13 cellular contexts compared by ENCODE assay signal in the genomic region with DNA sequence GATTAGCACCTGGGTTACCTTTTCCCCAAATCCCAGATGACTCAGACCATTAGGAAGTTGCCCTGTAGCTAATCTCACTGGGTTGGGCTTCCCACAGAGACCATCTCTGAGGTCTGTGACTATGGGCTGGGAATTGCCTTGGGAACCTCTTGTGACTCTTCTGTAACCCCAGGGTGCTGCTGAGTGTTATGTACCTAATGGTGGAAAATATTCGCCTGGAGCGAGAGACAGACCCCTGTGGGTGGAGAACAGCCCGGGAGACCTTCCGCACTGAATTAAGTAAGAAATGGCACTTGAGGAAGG. TPM values are rescaled to one million over a fixed set of nuclear protein-coding genes. Genes with fewer than 3 reads are reported as not detected.
A peak's percentile ranks its signal among the peaks of the same experiment; 100 is the strongest.
DNase-seq lines count a peak whose midpoint lies in the region; ATAC-seq, FAIRE-seq and TF ChIP-seq lines count a peak whose summit lies in the region.
"Had no signal": no experiment of that assay in that cellular context is flagged by ENCODE, and none has a peak within 500 bp of the region (broad histone marks: within the 10 kb centered on the region; RNA-seq: fewer than 3 reads in every experiment).

No MANE protein-coding gene starts in this region.

- ATAC-seq in HCT116, result peak; percentile 78
- ATAC-seq: CD8-positive, alpha-beta T cell had no signal

- H2AFZ ChIP-seq in HCT116 (ENCODE audit: low read depth, low read length, poor library complexity, severe bottlenecking), result no peak overlapping the region

- no peak for TF ChIP-seq RAD21 in HCT116 (IDR thresholded peaks at IDR 0.05; ENCODE audit: low read depth)

- H3K9ac ChIP-seq in HCT116 (ENCODE audit: low read length), result no peak overlapping the region

- H3K4me1 ChIP-seq in HCT116 (ENCODE audit: control insufficient read depth in 1 of 2, insufficient read depth in 2 of 2, low read length in 2 of 2) (peaks cover 7 to 27% of the 10 kb centered on the region in 2 experiments), uterus (no peaks in the 10 kb centered on the region)

- RAD21 ChIA-PET in HCT116 (lab: Charles Lee; ENCODE audit: low non-redundant PET in 1 of 2, low total read pairs in 2 of 2, uncharacterized antibody in 2 of 2, unreplicated experiment in 2 of 2), result interaction anchor here in 1 of 2 experiments (1.1 kb wide), 1 partner anchor 87 kb away, joined by 3 read pairs; no protein-coding TSS in a partner anchor

- H3K27ac ChIP-seq in HCT116 (ENCODE audit: low read depth, low read length) (no peak overlapping the region), uterus (no peak overlapping the region)

- no peak overlapping the region; a peak in 1 of 4 replicates for H3K4me3 ChIP-seq in HCT116 (replicated peaks in 1 of 2; ENCODE audit: low read depth in 1 of 2, low read length in 2 of 2)
- H3K4me3 ChIP-seq in bronchial epithelial cell (ENCODE audit: low read depth, low read length), result no peak overlapping the region
- no peak overlapping the region for H3K4me3 ChIP-seq in uterus

- TF ChIP-seq POLR2A in HCT116 (IDR thresholded peaks at IDR 0.05; ENCODE audit: borderline replicate concordance, extremely low read depth, insufficient read depth, insufficient read length) (no peak), uterus (IDR thresholded peaks at IDR 0.05) (no peak)

- no peak for FAIRE-seq in bronchial epithelial cell (lab: Jason Lieb, UNC)

- intact Hi-C loops in HCT116 (cut with micrococcal nuclease) (no loop called here), uterus (cut with DNase I; ENCODE audit: low total_unique reads) (no loop called here)

- no peaks in the 10 kb centered on the region for H3K79me2 ChIP-seq in HCT116 (ENCODE audit: insufficient read depth, low read length)

- no peaks in the 10 kb centered on the region for H4K20me1 ChIP-seq in HCT116 (ENCODE audit: insufficient read depth)

- CTCF ChIA-PET in HCT116 (lab: Charles Lee), result no interaction called here

- no TSS peak for BruUV-seq in HCT116 (replicated peaks; lab: Mats Ljungman, UMichigan)

- peaks cover 3 to 28% of the 10 kb centered on the region in 2 experiments; a peak in 2 of 4 replicates for H3K36me3 ChIP-seq in HCT116 (ENCODE audit: control insufficient read depth in 1 of 2, insufficient read depth in 2 of 2, low read length in 2 of 2)
- peaks cover 16% of the 10 kb centered on the region for H3K36me3 ChIP-seq in bronchial epithelial cell (ENCODE audit: control insufficient read depth, insufficient read depth, low read length)
- no peaks in the 10 kb centered on the region for H3K36me3 ChIP-seq in uterus

- POLR2A ChIA-PET in HCT116 (lab: Charles Lee), result no interaction called here

- DNase-seq in HCT116 (ENCODE audit: low read depth, low spot score) (no peak), LoVo (ENCODE audit: low spot score) (peak; percentile 58), bronchial epithelial cell (ENCODE audit: low read depth) (peak; percentile 83), iPS-NIHi7 (ENCODE audit: extremely low spot score) (peak; percentile 78), uterus (no peak), NCI-H2107 treated with DMSO at 0.1 percent for 48 hours (lab: John Stamatoyannopoulos, UW; ENCODE audit: unreplicated experiment) (no peak)
- no peak for DNase-seq in activated effector memory CD4-positive, alpha-beta T cell treated with anti-CD3 and anti-CD28 coated beads, Interleukin-2, amount 50 U/mL, for 16 hours
- DNase-seq: CD8-positive, alpha-beta T cell; H7; NCI-H1048; NCI-H146; NCI-H2081 treated with DMSO at 0.1 percent for 48 hours; SHP77 treated with DMSO at 0.1 percent for 48 hours had no signal

- TF ChIP-seq CTCF in HCT116 (IDR thresholded peaks at IDR 0.05 in 2 of 3, conservative IDR thresholded peaks at IDR 0.05 in 1 of 3; ENCODE audit: borderline replicate concordance in 1 of 3, insufficient read depth in 1 of 3, low read depth in 2 of 3, low read length in 2 of 3), result no peak
- TF ChIP-seq CTCF in bronchial epithelial cell (IDR thresholded peaks at IDR 0.05; ENCODE audit: insufficient read depth, low read length, severe bottlenecking), result no peak
- no peak for TF ChIP-seq CTCF in uterus (IDR thresholded peaks at IDR 0.05)

- H3K4me2 ChIP-seq in HCT116 (ENCODE audit: low read length), result peak overlapping the region; percentile 40

- H3K9me3 ChIP-seq in HCT116 (ENCODE audit: control insufficient read depth in 1 of 2, insufficient read depth in 1 of 2, low read depth in 1 of 2, low read length in 2 of 2) (no peaks in the 10 kb centered on the region), uterus (no peaks in the 10 kb centered on the region)

- H3K9me2 ChIP-seq in HCT116 (ENCODE audit: insufficient read depth), result no peaks in the 10 kb centered on the region

- no peaks in the 10 kb centered on the region for H3K27me3 ChIP-seq in HCT116 (ENCODE audit: insufficient read depth, low read length)
- no peaks in the 10 kb centered on the region for H3K27me3 ChIP-seq in bronchial epithelial cell (ENCODE audit: control insufficient read depth, insufficient read depth, low read length)
- H3K27me3 ChIP-seq in uterus, result no peaks in the 10 kb centered on the region

TF ChIP-seq in HCT116, 20 proteins besides CTCF, POLR2A, EP300 and RAD21:
- TF ChIP-seq JUND (IDR thresholded peaks at IDR 0.05) (0 out of 2 replicates have a peak, but pooled peaks have one; percentile 19), ZFX (IDR thresholded peaks at IDR 0.05) (no peak), FOSL1 (IDR thresholded peaks at IDR 0.05; ENCODE audit: low read depth) (no peak), EZH2phosphoT487 (IDR thresholded peaks at IDR 0.05; ENCODE audit: borderline replicate concordance) (no peak), ZNF274 (IDR thresholded peaks at IDR 0.05; ENCODE audit: low read depth, low read length) (no peak), SIN3A (IDR thresholded peaks at IDR 0.05; ENCODE audit: low read depth) (no peak), SRF (IDR thresholded peaks at IDR 0.05; ENCODE audit: low read depth) (no peak), CBX3 (IDR thresholded peaks at IDR 0.05; ENCODE audit: low read depth) (0 out of 2 replicates have a peak, but pooled peaks have one; percentile 34)
- TF ChIP-seq, protein P1, sequence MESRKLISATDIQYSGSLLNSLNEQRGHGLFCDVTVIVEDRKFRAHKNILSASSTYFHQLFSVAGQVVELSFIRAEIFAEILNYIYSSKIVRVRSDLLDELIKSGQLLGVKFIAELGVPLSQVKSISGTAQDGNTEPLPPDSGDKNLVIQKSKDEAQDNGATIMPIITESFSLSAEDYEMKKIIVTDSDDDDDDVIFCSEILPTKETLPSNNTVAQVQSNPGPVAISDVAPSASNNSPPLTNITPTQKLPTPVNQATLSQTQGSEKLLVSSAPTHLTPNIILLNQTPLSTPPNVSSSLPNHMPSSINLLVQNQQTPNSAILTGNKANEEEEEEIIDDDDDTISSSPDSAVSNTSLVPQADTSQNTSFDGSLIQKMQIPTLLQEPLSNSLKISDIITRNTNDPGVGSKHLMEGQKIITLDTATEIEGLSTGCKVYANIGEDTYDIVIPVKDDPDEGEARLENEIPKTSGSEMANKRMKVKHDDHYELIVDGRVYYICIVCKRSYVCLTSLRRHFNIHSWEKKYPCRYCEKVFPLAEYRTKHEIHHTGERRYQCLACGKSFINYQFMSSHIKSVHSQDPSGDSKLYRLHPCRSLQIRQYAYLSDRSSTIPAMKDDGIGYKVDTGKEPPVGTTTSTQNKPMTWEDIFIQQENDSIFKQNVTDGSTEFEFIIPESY (IDR thresholded peaks at IDR 0.05; ENCODE audit: extremely low read depth, insufficient replicate concordance, low read length), result no peak
- TF ChIP-seq, protein P2, sequence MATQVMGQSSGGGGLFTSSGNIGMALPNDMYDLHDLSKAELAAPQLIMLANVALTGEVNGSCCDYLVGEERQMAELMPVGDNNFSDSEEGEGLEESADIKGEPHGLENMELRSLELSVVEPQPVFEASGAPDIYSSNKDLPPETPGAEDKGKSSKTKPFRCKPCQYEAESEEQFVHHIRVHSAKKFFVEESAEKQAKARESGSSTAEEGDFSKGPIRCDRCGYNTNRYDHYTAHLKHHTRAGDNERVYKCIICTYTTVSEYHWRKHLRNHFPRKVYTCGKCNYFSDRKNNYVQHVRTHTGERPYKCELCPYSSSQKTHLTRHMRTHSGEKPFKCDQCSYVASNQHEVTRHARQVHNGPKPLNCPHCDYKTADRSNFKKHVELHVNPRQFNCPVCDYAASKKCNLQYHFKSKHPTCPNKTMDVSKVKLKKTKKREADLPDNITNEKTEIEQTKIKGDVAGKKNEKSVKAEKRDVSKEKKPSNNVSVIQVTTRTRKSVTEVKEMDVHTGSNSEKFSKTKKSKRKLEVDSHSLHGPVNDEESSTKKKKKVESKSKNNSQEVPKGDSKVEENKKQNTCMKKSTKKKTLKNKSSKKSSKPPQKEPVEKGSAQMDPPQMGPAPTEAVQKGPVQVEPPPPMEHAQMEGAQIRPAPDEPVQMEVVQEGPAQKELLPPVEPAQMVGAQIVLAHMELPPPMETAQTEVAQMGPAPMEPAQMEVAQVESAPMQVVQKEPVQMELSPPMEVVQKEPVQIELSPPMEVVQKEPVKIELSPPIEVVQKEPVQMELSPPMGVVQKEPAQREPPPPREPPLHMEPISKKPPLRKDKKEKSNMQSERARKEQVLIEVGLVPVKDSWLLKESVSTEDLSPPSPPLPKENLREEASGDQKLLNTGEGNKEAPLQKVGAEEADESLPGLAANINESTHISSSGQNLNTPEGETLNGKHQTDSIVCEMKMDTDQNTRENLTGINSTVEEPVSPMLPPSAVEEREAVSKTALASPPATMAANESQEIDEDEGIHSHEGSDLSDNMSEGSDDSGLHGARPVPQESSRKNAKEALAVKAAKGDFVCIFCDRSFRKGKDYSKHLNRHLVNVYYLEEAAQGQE (IDR thresholded peaks at IDR 0.05; ENCODE audit: low read depth), result no peak
- TF ChIP-seq, protein P3, sequence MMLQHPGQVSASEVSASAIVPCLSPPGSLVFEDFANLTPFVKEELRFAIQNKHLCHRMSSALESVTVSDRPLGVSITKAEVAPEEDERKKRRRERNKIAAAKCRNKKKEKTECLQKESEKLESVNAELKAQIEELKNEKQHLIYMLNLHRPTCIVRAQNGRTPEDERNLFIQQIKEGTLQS (IDR thresholded peaks at IDR 0.05), result no peak
- TF ChIP-seq, protein P4, sequence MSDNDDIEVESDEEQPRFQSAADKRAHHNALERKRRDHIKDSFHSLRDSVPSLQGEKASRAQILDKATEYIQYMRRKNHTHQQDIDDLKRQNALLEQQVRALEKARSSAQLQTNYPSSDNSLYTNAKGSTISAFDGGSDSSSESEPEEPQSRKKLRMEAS (IDR thresholded peaks at IDR 0.05), result no peak

RNA-seq across cellular contexts. Expression of a gene that starts 20.0 kb away (rescaled TPM):
- total RNA-seq in HCT116 (2021; ENCODE audit: unreplicated experiment), result 10.8 TPM
- 4.1 and 5.2 TPM in 2 replicates for polyA plus RNA-seq in HCT116 (2012)
- 5.2 and 6.8 TPM in 2 replicates for total RNA-seq in bronchial epithelial cell
- total RNA-seq in uterus, result 1 to 10 TPM in 1 of 4 donors, under 1 TPM in 1, not detected in 2; 0.37 to 2.2 TPM

RNA-seq across cellular contexts. Expression of a gene that starts 48.1 kb away (rescaled TPM):
- total RNA-seq in HCT116 (2021; ENCODE audit: unreplicated experiment), result 8.9 TPM
- 5.8 and 5.9 TPM in 2 replicates for polyA plus RNA-seq in HCT116 (2012)
- total RNA-seq in bronchial epithelial cell, result 0.26 and 1.3 TPM in 2 replicates
- 1 to 10 TPM in 1 of 4 donors, under 1 TPM in 1, not detected in 2; 0.35 to 1.7 TPM for total RNA-seq in uterus
- total RNA-seq: H7 had no signal

Comparison
In these comparisons a context has a peak if more than half of its experiments do, and no peak if none do; other contexts are left out.
1. DNase-seq: peak in LoVo (single experiment), bronchial epithelial cell (single experiment) and iPS-NIHi7 (single experiment); none in HCT116 (single experiment), uterus (0 of 2), NCI-H2107 treated with DMSO at 0.1 percent for 48 hours (single experiment) and activated effector memory CD4-positive, alpha-beta T cell treated with anti-CD3 and anti-CD28 coated beads, Interleukin-2, amount 50 U/mL, for 16 hours (single experiment).